In the genomic region with DNA sequence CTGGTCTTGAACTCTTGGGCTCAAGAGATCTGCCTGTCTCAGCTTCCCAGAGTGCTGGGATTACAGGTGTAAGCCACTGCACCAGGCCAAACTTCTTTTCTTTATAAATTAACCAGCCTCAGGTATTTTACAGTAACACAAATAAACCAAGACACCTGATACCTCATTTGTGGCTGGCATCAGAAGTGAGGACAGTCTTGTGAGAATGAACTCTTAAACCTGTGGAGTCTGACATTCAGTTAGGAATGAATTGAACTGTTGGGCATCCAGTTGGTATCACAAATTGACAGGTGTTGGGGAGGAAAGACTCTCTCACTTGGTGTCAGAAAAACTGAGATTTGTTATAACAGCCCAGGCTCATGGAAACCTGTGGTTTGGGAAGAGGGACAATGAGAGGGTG, we compare ENCODE assay signal across 2 cellular contexts.
TF ChIP-seq lines count a peak whose summit lies in the region.

No MANE protein-coding gene starts in this region.

TF ChIP-seq in GM23338, 12 proteins besides CTCF, POLR2A, EP300 and RAD21 (continued from another document):
- TF ChIP-seq, protein P1, sequence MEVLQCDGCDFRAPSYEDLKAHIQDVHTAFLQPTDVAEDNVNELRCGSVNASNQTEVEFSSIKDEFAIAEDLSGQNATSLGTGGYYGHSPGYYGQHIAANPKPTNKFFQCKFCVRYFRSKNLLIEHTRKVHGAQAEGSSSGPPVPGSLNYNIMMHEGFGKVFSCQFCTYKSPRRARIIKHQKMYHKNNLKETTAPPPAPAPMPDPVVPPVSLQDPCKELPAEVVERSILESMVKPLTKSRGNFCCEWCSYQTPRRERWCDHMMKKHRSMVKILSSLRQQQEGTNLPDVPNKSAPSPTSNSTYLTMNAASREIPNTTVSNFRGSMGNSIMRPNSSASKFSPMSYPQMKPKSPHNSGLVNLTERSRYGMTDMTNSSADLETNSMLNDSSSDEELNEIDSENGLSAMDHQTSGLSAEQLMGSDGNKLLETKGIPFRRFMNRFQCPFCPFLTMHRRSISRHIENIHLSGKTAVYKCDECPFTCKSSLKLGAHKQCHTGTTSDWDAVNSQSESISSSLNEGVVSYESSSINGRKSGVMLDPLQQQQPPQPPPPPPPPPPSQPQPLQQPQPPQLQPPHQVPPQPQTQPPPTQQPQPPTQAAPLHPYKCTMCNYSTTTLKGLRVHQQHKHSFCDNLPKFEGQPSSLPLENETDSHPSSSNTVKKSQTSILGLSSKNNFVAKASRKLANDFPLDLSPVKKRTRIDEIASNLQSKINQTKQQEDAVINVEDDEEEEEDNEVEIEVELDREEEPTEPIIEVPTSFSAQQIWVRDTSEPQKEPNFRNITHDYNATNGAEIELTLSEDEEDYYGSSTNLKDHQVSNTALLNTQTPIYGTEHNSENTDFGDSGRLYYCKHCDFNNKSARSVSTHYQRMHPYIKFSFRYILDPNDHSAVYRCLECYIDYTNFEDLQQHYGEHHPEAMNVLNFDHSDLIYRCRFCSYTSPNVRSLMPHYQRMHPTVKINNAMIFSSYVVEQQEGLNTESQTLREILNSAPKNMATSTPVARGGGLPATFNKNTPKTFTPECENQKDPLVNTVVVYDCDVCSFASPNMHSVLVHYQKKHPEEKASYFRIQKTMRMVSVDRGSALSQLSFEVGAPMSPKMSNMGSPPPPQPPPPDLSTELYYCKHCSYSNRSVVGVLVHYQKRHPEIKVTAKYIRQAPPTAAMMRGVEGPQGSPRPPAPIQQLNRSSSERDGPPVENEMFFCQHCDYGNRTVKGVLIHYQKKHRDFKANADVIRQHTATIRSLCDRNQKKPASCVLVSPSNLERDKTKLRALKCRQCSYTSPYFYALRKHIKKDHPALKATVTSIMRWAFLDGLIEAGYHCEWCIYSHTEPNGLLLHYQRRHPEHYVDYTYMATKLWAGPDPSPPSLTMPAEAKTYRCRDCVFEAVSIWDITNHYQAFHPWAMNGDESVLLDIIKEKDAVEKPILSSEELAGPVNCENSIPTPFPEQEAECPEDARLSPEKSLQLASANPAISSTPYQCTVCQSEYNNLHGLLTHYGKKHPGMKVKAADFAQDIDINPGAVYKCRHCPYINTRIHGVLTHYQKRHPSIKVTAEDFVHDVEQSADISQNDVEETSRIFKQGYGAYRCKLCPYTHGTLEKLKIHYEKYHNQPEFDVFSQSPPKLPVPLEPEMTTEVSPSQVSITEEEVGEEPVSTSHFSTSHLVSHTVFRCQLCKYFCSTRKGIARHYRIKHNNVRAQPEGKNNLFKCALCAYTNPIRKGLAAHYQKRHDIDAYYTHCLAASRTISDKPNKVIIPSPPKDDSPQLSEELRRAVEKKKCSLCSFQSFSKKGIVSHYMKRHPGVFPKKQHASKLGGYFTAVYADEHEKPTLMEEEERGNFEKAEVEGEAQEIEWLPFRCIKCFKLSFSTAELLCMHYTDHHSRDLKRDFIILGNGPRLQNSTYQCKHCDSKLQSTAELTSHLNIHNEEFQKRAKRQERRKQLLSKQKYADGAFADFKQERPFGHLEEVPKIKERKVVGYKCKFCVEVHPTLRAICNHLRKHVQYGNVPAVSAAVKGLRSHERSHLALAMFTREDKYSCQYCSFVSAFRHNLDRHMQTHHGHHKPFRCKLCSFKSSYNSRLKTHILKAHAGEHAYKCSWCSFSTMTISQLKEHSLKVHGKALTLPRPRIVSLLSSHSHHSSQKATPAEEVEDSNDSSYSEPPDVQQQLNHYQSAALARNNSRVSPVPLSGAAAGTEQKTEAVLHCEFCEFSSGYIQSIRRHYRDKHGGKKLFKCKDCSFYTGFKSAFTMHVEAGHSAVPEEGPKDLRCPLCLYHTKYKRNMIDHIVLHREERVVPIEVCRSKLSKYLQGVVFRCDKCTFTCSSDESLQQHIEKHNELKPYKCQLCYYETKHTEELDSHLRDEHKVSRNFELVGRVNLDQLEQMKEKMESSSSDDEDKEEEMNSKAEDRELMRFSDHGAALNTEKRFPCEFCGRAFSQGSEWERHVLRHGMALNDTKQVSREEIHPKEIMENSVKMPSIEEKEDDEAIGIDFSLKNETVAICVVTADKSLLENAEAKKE (CRISPR knock-in tag; IDR thresholded peaks at IDR 0.05): no peak
- TF ChIP-seq, protein P2, sequence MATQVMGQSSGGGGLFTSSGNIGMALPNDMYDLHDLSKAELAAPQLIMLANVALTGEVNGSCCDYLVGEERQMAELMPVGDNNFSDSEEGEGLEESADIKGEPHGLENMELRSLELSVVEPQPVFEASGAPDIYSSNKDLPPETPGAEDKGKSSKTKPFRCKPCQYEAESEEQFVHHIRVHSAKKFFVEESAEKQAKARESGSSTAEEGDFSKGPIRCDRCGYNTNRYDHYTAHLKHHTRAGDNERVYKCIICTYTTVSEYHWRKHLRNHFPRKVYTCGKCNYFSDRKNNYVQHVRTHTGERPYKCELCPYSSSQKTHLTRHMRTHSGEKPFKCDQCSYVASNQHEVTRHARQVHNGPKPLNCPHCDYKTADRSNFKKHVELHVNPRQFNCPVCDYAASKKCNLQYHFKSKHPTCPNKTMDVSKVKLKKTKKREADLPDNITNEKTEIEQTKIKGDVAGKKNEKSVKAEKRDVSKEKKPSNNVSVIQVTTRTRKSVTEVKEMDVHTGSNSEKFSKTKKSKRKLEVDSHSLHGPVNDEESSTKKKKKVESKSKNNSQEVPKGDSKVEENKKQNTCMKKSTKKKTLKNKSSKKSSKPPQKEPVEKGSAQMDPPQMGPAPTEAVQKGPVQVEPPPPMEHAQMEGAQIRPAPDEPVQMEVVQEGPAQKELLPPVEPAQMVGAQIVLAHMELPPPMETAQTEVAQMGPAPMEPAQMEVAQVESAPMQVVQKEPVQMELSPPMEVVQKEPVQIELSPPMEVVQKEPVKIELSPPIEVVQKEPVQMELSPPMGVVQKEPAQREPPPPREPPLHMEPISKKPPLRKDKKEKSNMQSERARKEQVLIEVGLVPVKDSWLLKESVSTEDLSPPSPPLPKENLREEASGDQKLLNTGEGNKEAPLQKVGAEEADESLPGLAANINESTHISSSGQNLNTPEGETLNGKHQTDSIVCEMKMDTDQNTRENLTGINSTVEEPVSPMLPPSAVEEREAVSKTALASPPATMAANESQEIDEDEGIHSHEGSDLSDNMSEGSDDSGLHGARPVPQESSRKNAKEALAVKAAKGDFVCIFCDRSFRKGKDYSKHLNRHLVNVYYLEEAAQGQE (IDR thresholded peaks at IDR 0.05; ENCODE audit: unreplicated experiment): no peak
- TF ChIP-seq ZNF331 (CRISPR knock-in tag; IDR thresholded peaks at IDR 0.05; ENCODE audit: low read depth) (no peak), CREB1 (CRISPR knock-in tag; IDR thresholded peaks at IDR 0.05; ENCODE audit: low read depth) (no peak), JUNB (IDR thresholded peaks at IDR 0.05; ENCODE audit: unreplicated experiment) (no peak), EZH2 (IDR thresholded peaks at IDR 0.05; ENCODE audit: low read depth, unreplicated experiment) (no peak)

TF ChIP-seq in WTC11, 78 proteins besides CTCF, POLR2A, EP300 and RAD21 (continued from another document):
- TF ChIP-seq, protein P3, sequence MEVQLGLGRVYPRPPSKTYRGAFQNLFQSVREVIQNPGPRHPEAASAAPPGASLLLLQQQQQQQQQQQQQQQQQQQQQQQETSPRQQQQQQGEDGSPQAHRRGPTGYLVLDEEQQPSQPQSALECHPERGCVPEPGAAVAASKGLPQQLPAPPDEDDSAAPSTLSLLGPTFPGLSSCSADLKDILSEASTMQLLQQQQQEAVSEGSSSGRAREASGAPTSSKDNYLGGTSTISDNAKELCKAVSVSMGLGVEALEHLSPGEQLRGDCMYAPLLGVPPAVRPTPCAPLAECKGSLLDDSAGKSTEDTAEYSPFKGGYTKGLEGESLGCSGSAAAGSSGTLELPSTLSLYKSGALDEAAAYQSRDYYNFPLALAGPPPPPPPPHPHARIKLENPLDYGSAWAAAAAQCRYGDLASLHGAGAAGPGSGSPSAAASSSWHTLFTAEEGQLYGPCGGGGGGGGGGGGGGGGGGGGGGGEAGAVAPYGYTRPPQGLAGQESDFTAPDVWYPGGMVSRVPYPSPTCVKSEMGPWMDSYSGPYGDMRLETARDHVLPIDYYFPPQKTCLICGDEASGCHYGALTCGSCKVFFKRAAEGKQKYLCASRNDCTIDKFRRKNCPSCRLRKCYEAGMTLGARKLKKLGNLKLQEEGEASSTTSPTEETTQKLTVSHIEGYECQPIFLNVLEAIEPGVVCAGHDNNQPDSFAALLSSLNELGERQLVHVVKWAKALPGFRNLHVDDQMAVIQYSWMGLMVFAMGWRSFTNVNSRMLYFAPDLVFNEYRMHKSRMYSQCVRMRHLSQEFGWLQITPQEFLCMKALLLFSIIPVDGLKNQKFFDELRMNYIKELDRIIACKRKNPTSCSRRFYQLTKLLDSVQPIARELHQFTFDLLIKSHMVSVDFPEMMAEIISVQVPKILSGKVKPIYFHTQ (CRISPR knock-in tag; IDR thresholded peaks at IDR 0.05): no peak
- no peak for TF ChIP-seq SMAD4 (CRISPR knock-in tag; IDR thresholded peaks at IDR 0.05)
